11 cellular contexts compared by ENCODE assay signal in the genomic region with DNA sequence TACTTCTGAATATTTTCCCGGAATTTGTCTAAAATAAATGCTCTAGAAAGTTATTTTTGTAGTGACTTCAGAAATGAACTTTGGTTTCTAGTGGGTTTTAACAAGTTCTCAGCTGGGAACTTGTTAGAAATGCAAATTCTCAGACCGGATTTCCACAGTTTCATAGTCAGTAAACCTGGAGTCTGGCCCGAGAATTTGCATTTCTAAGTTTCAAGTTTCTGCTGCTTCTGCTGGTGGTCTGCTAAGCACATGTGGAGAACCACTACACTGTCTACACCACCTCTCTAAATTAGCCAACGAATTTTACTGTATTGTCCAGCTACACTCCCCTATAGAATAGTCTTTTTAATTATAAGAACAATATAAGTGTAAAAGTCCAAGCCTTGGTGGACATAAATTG.
A peak's percentile ranks its signal among the peaks of the same experiment; 100 is the strongest.
DNase-seq lines count a peak whose midpoint lies in the region; ATAC-seq and TF ChIP-seq lines count a peak whose summit lies in the region.
"Had no signal": no experiment of that assay in that cellular context is flagged by ENCODE, and none has a peak within 500 bp of the region (broad histone marks: within the 10 kb centered on the region; RNA-seq: fewer than 3 reads in every experiment).

No MANE protein-coding gene starts in this region.

- no peak overlapping the region for H3K4me3 ChIP-seq in upper lobe of right lung

- DNase-seq in CD14-positive monocyte (ENCODE audit: low spot score) = no peak
- no peak for DNase-seq in chondrocyte (ENCODE audit: low spot score)
- DNase-seq in upper lobe of right lung = no peak
- no peak for DNase-seq in activated T-helper 1 cell treated with anti-CD3 and anti-CD28 coated beads, Interleukin-12 subunit alpha, Interleukin-12 subunit beta, Interleukin-2, Interleukin-4 antibody, amounts not matched to agents 30 ng/mL and 10 ng/mL and 1 ng/mL, durations not matched to agents 14 hours and 24 hours and 36 hours (ENCODE audit: low spot score)

- H3K27ac Mint-ChIP-seq in CD14-positive monocyte (no peak overlapping the region), chondrocyte (ENCODE audit: unreplicated experiment) (no peak overlapping the region)
- H3K27ac Mint-ChIP-seq in activated T-helper 1 cell treated with anti-CD3 and anti-CD28 coated beads, Interleukin-12 subunit alpha, Interleukin-12 subunit beta, Interleukin-2, Interleukin-4 antibody, amounts not matched to agents 30 ng/mL and 10 ng/mL and 1 ng/mL, durations not matched to agents 14 hours and 24 hours and 36 hours = no peak overlapping the region
- H3K27ac Mint-ChIP-seq: stimulated activated naive CD8-positive, alpha-beta T cell treated with anti-CD3 and anti-CD28 coated beads, Interleukin-15, Interleukin-2, amounts not matched to agents 100 ng/mL and 50 ng/mL, for 24 hours had no signal

- no peak for TF ChIP-seq POLR2A in GM18505 (IDR thresholded peaks at IDR 0.05; ENCODE audit: borderline replicate concordance, extremely low read depth, insufficient read depth, insufficient read length)

- intact Hi-C loops in CD14-positive monocyte (cut with micrococcal nuclease) (no loop called here), upper lobe of right lung (cut with DNase I) (no loop called here)
- intact Hi-C loops in activated T-helper 1 cell treated with anti-CD3 and anti-CD28 coated beads, Interleukin-12 subunit alpha, Interleukin-12 subunit beta, Interleukin-2, Interleukin-4 antibody, amounts not matched to agents 30 ng/mL and 10 ng/mL and 1 ng/mL, durations not matched to agents 14 hours and 24 hours and 36 hours (cut with micrococcal nuclease) = no loop called here

- H3K36me3 Mint-ChIP-seq in CD14-positive monocyte (no peaks in the 10 kb centered on the region), chondrocyte (ENCODE audit: low read depth) (no peaks in the 10 kb centered on the region)
- H3K36me3 Mint-ChIP-seq in activated T-helper 1 cell treated with anti-CD3 and anti-CD28 coated beads, Interleukin-12 subunit alpha, Interleukin-12 subunit beta, Interleukin-2, Interleukin-4 antibody, amounts not matched to agents 30 ng/mL and 10 ng/mL and 1 ng/mL, durations not matched to agents 14 hours and 24 hours and 36 hours (ENCODE audit: low read depth) = no peaks in the 10 kb centered on the region

- no peaks in the 10 kb centered on the region for H3K27me3 ChIP-seq in upper lobe of right lung

- no peaks in the 10 kb centered on the region for H3K4me1 Mint-ChIP-seq in CD14-positive monocyte
- H3K4me1 Mint-ChIP-seq in chondrocyte (ENCODE audit: low read depth) = peaks cover 59% of the 10 kb centered on the region
- H3K4me1 Mint-ChIP-seq in activated T-helper 1 cell treated with anti-CD3 and anti-CD28 coated beads, Interleukin-12 subunit alpha, Interleukin-12 subunit beta, Interleukin-2, Interleukin-4 antibody, amounts not matched to agents 30 ng/mL and 10 ng/mL and 1 ng/mL, durations not matched to agents 14 hours and 24 hours and 36 hours (ENCODE audit: low read depth) = no peaks in the 10 kb centered on the region

- H3K27me3 Mint-ChIP-seq in CD14-positive monocyte (ENCODE audit: low read depth in 3 of 3) (peaks cover 0 to 3% (median 0%) of the 10 kb centered on the region in 3 donors), chondrocyte (ENCODE audit: low read depth) (no peaks in the 10 kb centered on the region)
- H3K27me3 Mint-ChIP-seq in activated T-helper 1 cell treated with anti-CD3 and anti-CD28 coated beads, Interleukin-12 subunit alpha, Interleukin-12 subunit beta, Interleukin-2, Interleukin-4 antibody, amounts not matched to agents 30 ng/mL and 10 ng/mL and 1 ng/mL, durations not matched to agents 14 hours and 24 hours and 36 hours (ENCODE audit: insufficient read depth) = peaks cover 8% of the 10 kb centered on the region
- H3K27me3 Mint-ChIP-seq: stimulated activated naive CD8-positive, alpha-beta T cell treated with anti-CD3 and anti-CD28 coated beads, Interleukin-15, Interleukin-2, amounts not matched to agents 100 ng/mL and 50 ng/mL, for 24 hours had no signal

- no peak overlapping the region for H3K27ac ChIP-seq in upper lobe of right lung
- H3K27ac ChIP-seq: parathyroid adenoma had no signal

- H3K4me1 ChIP-seq in upper lobe of right lung = no peaks in the 10 kb centered on the region
- H3K4me1 ChIP-seq: parathyroid adenoma had no signal

- TF ChIP-seq CTCF in CD14-positive monocyte (IDR thresholded peaks at IDR 0.05) (no peak), chondrocyte (IDR thresholded peaks at IDR 0.05) (no peak), upper lobe of right lung (IDR thresholded peaks at IDR 0.05) (no peak)

- H3K9me3 Mint-ChIP-seq in CD14-positive monocyte (no peaks in the 10 kb centered on the region), chondrocyte (ENCODE audit: low read depth) (no peaks in the 10 kb centered on the region)
- no peaks in the 10 kb centered on the region for H3K9me3 Mint-ChIP-seq in activated T-helper 1 cell treated with anti-CD3 and anti-CD28 coated beads, Interleukin-12 subunit alpha, Interleukin-12 subunit beta, Interleukin-2, Interleukin-4 antibody, amounts not matched to agents 30 ng/mL and 10 ng/mL and 1 ng/mL, durations not matched to agents 14 hours and 24 hours and 36 hours
- H3K9me3 Mint-ChIP-seq: stimulated activated naive CD8-positive, alpha-beta T cell treated with anti-CD3 and anti-CD28 coated beads, Interleukin-15, Interleukin-2, amounts not matched to agents 100 ng/mL and 50 ng/mL, for 24 hours had no signal

- no peaks in the 10 kb centered on the region for H3K9me3 ChIP-seq in upper lobe of right lung

- ATAC-seq in GM18505 (IDR thresholded peaks at IDR 0.05; ENCODE audit: unreplicated experiment) = peak; percentile 80
- peak; percentile 90 for ATAC-seq in GM19467 (IDR thresholded peaks at IDR 0.05; ENCODE audit: unreplicated experiment)
- ATAC-seq in HG02884 (IDR thresholded peaks at IDR 0.05; ENCODE audit: unreplicated experiment) = peak; percentile 85
- peak; percentile 77 for ATAC-seq in HG03520 (IDR thresholded peaks at IDR 0.05; ENCODE audit: unreplicated experiment)
- no peak for ATAC-seq in upper lobe of right lung
- ATAC-seq: Right ventricle myocardium inferior had no signal

- H3K4me3 Mint-ChIP-seq in CD14-positive monocyte (no peak overlapping the region), chondrocyte (ENCODE audit: unreplicated experiment) (no peak overlapping the region)
- no peak overlapping the region for H3K4me3 Mint-ChIP-seq in activated T-helper 1 cell treated with anti-CD3 and anti-CD28 coated beads, Interleukin-12 subunit alpha, Interleukin-12 subunit beta, Interleukin-2, Interleukin-4 antibody, amounts not matched to agents 30 ng/mL and 10 ng/mL and 1 ng/mL, durations not matched to agents 14 hours and 24 hours and 36 hours
- H3K4me3 Mint-ChIP-seq: stimulated activated naive CD8-positive, alpha-beta T cell treated with anti-CD3 and anti-CD28 coated beads, Interleukin-15, Interleukin-2, amounts not matched to agents 100 ng/mL and 50 ng/mL, for 24 hours had no signal

- H3K36me3 ChIP-seq in upper lobe of right lung = no peaks in the 10 kb centered on the region
